In the genomic region with DNA sequence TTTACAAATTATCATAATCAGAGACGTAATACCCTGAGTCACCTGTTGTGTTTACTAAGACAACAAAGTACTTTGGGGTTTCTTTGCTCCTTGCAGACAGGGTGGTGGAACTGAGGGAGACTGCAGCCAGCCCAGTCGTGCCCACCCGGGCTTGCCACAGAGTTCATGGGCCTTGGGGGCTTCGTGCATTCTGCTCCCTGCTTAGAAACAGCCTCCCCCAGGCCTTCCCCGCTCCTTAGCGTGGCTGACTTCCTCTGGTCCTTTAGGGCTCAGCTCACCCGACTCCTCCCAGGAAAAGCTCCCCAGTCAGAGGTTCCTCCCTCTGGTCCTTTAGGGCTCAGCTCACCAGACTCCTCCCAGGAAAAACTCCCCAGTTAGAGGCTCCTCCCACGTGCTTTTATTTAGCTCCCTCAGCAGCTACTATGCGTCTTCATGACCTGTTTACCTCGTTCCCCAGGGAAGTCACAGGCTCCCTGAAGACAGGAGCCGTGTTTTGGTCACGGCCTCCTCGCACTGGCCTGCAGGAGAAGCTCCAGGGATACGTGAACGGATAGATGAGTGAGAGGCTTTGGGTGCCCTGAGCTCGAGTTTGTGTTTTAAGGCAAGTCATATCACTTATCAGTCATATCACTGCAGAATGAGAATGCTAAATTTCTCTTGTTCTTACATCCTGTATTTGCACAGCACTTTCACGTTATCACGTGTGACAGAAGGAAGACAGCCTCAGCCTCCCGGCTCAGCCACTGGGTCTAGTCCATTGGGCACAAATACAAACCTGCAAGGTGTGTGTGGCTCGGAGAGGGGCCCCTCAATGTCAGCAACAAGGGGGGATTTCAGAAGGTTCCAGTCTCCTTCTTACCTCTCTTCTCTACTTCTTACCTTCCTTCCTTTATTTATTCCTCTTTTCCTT, we compare ENCODE assay signal across 8 cellular contexts. TPM values are rescaled to one million over a fixed set of nuclear protein-coding genes. Genes with fewer than 3 reads are reported as not detected.
DNase-seq lines count a peak whose midpoint lies in the region; ATAC-seq and TF ChIP-seq lines count a peak whose summit lies in the region.

No MANE protein-coding gene starts in this region.

- H3K4me3 Mint-ChIP-seq in stimulated activated naive B cell treated with anti-CD40 and anti-IgM and Interleukin-4, amounts not matched to agents 10 μg/mL and 1 μg/mL and 100 μg/mL, for 72 hours = peak overlapping the region; percentile 61 to 68

- H3K79me2 ChIP-seq in DOHH2 (ENCODE audit: control insufficient read depth, low read length) = no peaks in the 10 kb centered on the region
- H3K79me2 ChIP-seq in PC-3 (ENCODE audit: low read length) = no peaks in the 10 kb centered on the region

- peaks cover 0 to 2% of the 10 kb centered on the region in 2 donors for H3K36me3 Mint-ChIP-seq in stimulated activated naive B cell treated with anti-CD40 and anti-IgM and Interleukin-4, amounts not matched to agents 10 μg/mL and 1 μg/mL and 100 μg/mL, for 72 hours

- no peaks in the 10 kb centered on the region for H3K36me3 ChIP-seq in DOHH2 (ENCODE audit: control insufficient read depth, low read length)
- H3K36me3 ChIP-seq in H7 (replicated peaks; ENCODE audit: control insufficient read depth, insufficient read depth, low read length) = no peaks in the 10 kb centered on the region
- no peaks in the 10 kb centered on the region for H3K36me3 ChIP-seq in PC-3 (ENCODE audit: low read depth, low read length)
- H3K36me3 ChIP-seq in effector memory CD4-positive, alpha-beta T cell (ENCODE audit: control insufficient read depth, insufficient read depth, low read length) = no peaks in the 10 kb centered on the region

- H3K9me3 Mint-ChIP-seq in stimulated activated naive B cell treated with anti-CD40 and anti-IgM and Interleukin-4, amounts not matched to agents 10 μg/mL and 1 μg/mL and 100 μg/mL, for 72 hours = no peaks in the 10 kb centered on the region

- H3K4me2 ChIP-seq in DOHH2 (ENCODE audit: low read length) = peak overlapping the region; percentile 30; the same call in 1 of the 2 replicates
- no peak overlapping the region for H3K4me2 ChIP-seq in PC-3 (ENCODE audit: low read length)

- H3K4me3 ChIP-seq in DOHH2 (ENCODE audit: low read length) (no peak overlapping the region), H7 (ENCODE audit: insufficient read depth, low read depth, low read length) (no peak overlapping the region), PC-3 (ENCODE audit: low read length) (no peak overlapping the region)
- peak overlapping the region; percentile 29 for H3K4me3 ChIP-seq in effector memory CD4-positive, alpha-beta T cell (ENCODE audit: insufficient read depth, low read depth, low read length, poor library complexity, severe bottlenecking)

- intact Hi-C loops in PC-3 (cut with micrococcal nuclease) = no loop called here

- H3K9me2 ChIP-seq in DOHH2 (replicated peaks; ENCODE audit: control insufficient read depth, low read length) (no peaks in the 10 kb centered on the region), PC-3 (replicated peaks; ENCODE audit: low read length) (no peaks in the 10 kb centered on the region)

- H3K4me1 Mint-ChIP-seq in stimulated activated naive B cell treated with anti-CD40 and anti-IgM and Interleukin-4, amounts not matched to agents 10 μg/mL and 1 μg/mL and 100 μg/mL, for 72 hours = peaks cover 11 to 19% of the 10 kb centered on the region in 2 donors

- H3K27ac Mint-ChIP-seq in stimulated activated naive B cell treated with anti-CD40 and anti-IgM and Interleukin-4, amounts not matched to agents 10 μg/mL and 1 μg/mL and 100 μg/mL, for 72 hours = peak overlapping the region; percentile 65

- ATAC-seq in PC-3 (peak; percentile 43), HG03439 (IDR thresholded peaks at IDR 0.05; ENCODE audit: unreplicated experiment) (no peak)
- peak; percentile 67 to 87 for ATAC-seq in stimulated activated naive B cell treated with anti-CD40 and anti-IgM and Interleukin-4, amounts not matched to agents 10 μg/mL and 1 μg/mL and 100 μg/mL, for 72 hours (replicated peaks)

- CTCF ChIA-PET in PC-3 (lab: Charles Lee) (no interaction called here), GM10248 (lab: Yijun Ruan, JAX) (no interaction called here)

- H3K4me1 ChIP-seq in DOHH2 (ENCODE audit: control insufficient read depth, low read length) (peaks cover 13% of the 10 kb centered on the region), PC-3 (ENCODE audit: insufficient read depth, low read length) (no peaks in the 10 kb centered on the region)
- H3K4me1 ChIP-seq in effector memory CD4-positive, alpha-beta T cell (ENCODE audit: control insufficient read depth, insufficient read depth, low read length, poor library complexity, severe bottlenecking) = peaks cover 32% of the 10 kb centered on the region

- no peak overlapping the region for H3K27ac ChIP-seq in DOHH2 (ENCODE audit: low read depth, low read length)
- H3K27ac ChIP-seq in PC-3 (ENCODE audit: low read length) = no peak overlapping the region
- peak overlapping the region; percentile 52 for H3K27ac ChIP-seq in effector memory CD4-positive, alpha-beta T cell (ENCODE audit: insufficient read depth, low read length, poor library complexity, severe bottlenecking)

- POLR2A ChIA-PET in PC-3 (lab: Charles Lee; ENCODE audit: unreplicated experiment) = no interaction called here
- POLR2A ChIA-PET in GM10248 (lab: Yijun Ruan, JAX) = no interaction called here

- H3F3A ChIP-seq in DOHH2 (ENCODE audit: control insufficient read depth, insufficient read depth) = no peaks in the 10 kb centered on the region
- H3F3A ChIP-seq in PC-3 (ENCODE audit: low read length, unreplicated experiment) = no peaks in the 10 kb centered on the region

- no TSS peak for BruUV-seq in PC-3 (replicated peaks; lab: Mats Ljungman, UMichigan)

- DNase-seq in H7 = peak; percentile 85
- no peak for DNase-seq in PC-3
- DNase-seq in effector memory CD4-positive, alpha-beta T cell = peak in 2 of 3 donors; percentile 18 to 20
- no peak for DNase-seq in stimulated activated naive B cell treated with anti-CD40 and anti-IgM and Interleukin-4, amounts not matched to agents 10 μg/mL and 1 μg/mL and 100 μg/mL, for 72 hours
- DNase-seq in foreskin melanocyte = no peak
- DNase-seq in GM10248 (ENCODE audit: extremely low spot score) = no peak

- H2AFZ ChIP-seq in PC-3 (ENCODE audit: low read length) = no peak overlapping the region

- TF ChIP-seq CTCF in DOHH2 (IDR thresholded peaks at IDR 0.05; ENCODE audit: low read depth, low read length, poor library complexity, severe bottlenecking) = no peak
- no peak for TF ChIP-seq CTCF in PC-3 (conservative IDR thresholded peaks at IDR 0.05; ENCODE audit: low read depth, low read length)
- no peak for TF ChIP-seq CTCF in GM10248 (IDR thresholded peaks at IDR 0.05; ENCODE audit: control extremely low read depth, extremely low read depth, low read depth, missing control alignments)

- H3K27me3 ChIP-seq in DOHH2 (ENCODE audit: control insufficient read depth, low read length) = no peaks in the 10 kb centered on the region
- H3K27me3 ChIP-seq in H7 (ENCODE audit: control insufficient read depth, insufficient read depth, low read length) = no peaks in the 10 kb centered on the region
- peaks cover 27% of the 10 kb centered on the region for H3K27me3 ChIP-seq in PC-3 (ENCODE audit: low read length)
- H3K27me3 ChIP-seq in effector memory CD4-positive, alpha-beta T cell (replicated peaks; ENCODE audit: control insufficient read depth, insufficient read depth, low read length, poor library complexity, severe bottlenecking) = no peaks in the 10 kb centered on the region

- no peak overlapping the region for H3K9ac ChIP-seq in PC-3 (ENCODE audit: low read length)

- H4K20me1 ChIP-seq in DOHH2 (ENCODE audit: control insufficient read depth, insufficient read depth, low read depth, low read length) (no peaks in the 10 kb centered on the region), PC-3 (ENCODE audit: low read length) (no peaks in the 10 kb centered on the region)

- H3K9me3 ChIP-seq in DOHH2 (ENCODE audit: control insufficient read depth, insufficient read depth, low read length) = no peaks in the 10 kb centered on the region
- no peaks in the 10 kb centered on the region for H3K9me3 ChIP-seq in PC-3 (ENCODE audit: low read length)
- no peaks in the 10 kb centered on the region for H3K9me3 ChIP-seq in effector memory CD4-positive, alpha-beta T cell (ENCODE audit: control insufficient read depth, low read length)

- no peaks in the 10 kb centered on the region for H3K27me3 Mint-ChIP-seq in stimulated activated naive B cell treated with anti-CD40 and anti-IgM and Interleukin-4, amounts not matched to agents 10 μg/mL and 1 μg/mL and 100 μg/mL, for 72 hours

RNA-seq across cellular contexts. Expression of gene VIPR2, which starts 52.7 kb away (rescaled TPM):
- 2.5 and 3.5 TPM in 2 replicates for total RNA-seq in H7 (2014; rRNA removed; shearing (Covaris generic))
- total RNA-seq in PC-3 (2014; rRNA removed) = not detected in 2 replicates

Comparison
In these comparisons a context has a peak if more than half of its experiments do, and no peak if none do; other contexts are left out.
1. DNase-seq: peak in H7 (single experiment) and effector memory CD4-positive, alpha-beta T cell (2 of 3); none in PC-3 (single experiment), stimulated activated naive B cell treated with anti-CD40 and anti-IgM and Interleukin-4, amounts not matched to agents 10 μg/mL and 1 μg/mL and 100 μg/mL, for 72 hours (single experiment), foreskin melanocyte (single experiment) and GM10248 (single experiment).